8 cellular contexts compared by ENCODE assay signal in genomic region chr18:30970201-30970816, GRCh38.
A peak's percentile ranks its signal among the peaks of the same experiment; 100 is the strongest.
DNase-seq lines count a peak whose midpoint lies in the region; ATAC-seq, FAIRE-seq and TF ChIP-seq lines count a peak whose summit lies in the region.

No MANE protein-coding gene starts in this region.

- CTCF ChIA-PET in PC-9 (lab: Charles Lee) = no interaction called here

- TF ChIP-seq CTCF in HL-60 (IDR thresholded peaks at IDR 0.05; ENCODE audit: insufficient read depth, low read length) (peak; percentile 5), PC-9 (conservative IDR thresholded peaks at IDR 0.05) (peak; percentile 72), fibroblast of the aortic adventitia (IDR thresholded peaks at IDR 0.05; ENCODE audit: insufficient read depth, low read length) (no peak), upper lobe of right lung (IDR thresholded peaks at IDR 0.05) (peak; percentile 35)

- peaks cover 3% of the 10 kb centered on the region for H3K9me3 Mint-ChIP-seq in stimulated activated effector memory CD8-positive, alpha-beta T cell treated with anti-CD3 and anti-CD28 coated beads, Interleukin-12 subunit alpha, Interleukin-12 subunit beta, amount 100 ng/mL, for 72 hours

- no peaks in the 10 kb centered on the region for H3K79me2 ChIP-seq in PC-9 (ENCODE audit: low read depth)

- no peaks in the 10 kb centered on the region for H3K4me1 Mint-ChIP-seq in stimulated activated effector memory CD8-positive, alpha-beta T cell treated with anti-CD3 and anti-CD28 coated beads, Interleukin-12 subunit alpha, Interleukin-12 subunit beta, amount 100 ng/mL, for 72 hours

- BruUV-seq in PC-9 (replicated peaks; lab: Mats Ljungman, UMichigan) = no TSS peak

- FAIRE-seq in A204.1 (lab: Jason Lieb, UNC) = peak; percentile 16

- ATAC-seq in upper lobe of right lung (peak; percentile 61), HG03342 (IDR thresholded peaks at IDR 0.05; ENCODE audit: unreplicated experiment) (no peak)
- no peak for ATAC-seq in stimulated activated effector memory CD8-positive, alpha-beta T cell treated with anti-CD3 and anti-CD28 coated beads, Interleukin-12 subunit alpha, Interleukin-12 subunit beta, amount 100 ng/mL, for 72 hours

- H3K4me1 ChIP-seq in PC-9 (replicated peaks; ENCODE audit: insufficient read depth) = 0 out of 2 replicates have a peak, but pooled peaks cover 4% of the 10 kb centered on the region
- H3K4me1 ChIP-seq in upper lobe of right lung = no peaks in the 10 kb centered on the region

- H3K27me3 ChIP-seq in HL-60 (ENCODE audit: insufficient read depth, poor library complexity, severe bottlenecking) = no peaks in the 10 kb centered on the region
- no peaks in the 10 kb centered on the region for H3K27me3 ChIP-seq in PC-9 (ENCODE audit: insufficient read depth, low read depth)
- no peaks in the 10 kb centered on the region for H3K27me3 ChIP-seq in upper lobe of right lung

- POLR2A ChIA-PET in PC-9 (lab: Charles Lee; ENCODE audit: unreplicated experiment) = no interaction called here

- peak overlapping the region; percentile 49; the same call in 1 of the 2 replicates for H3K4me2 ChIP-seq in PC-9

- H3K4me3 ChIP-seq in HL-60 (replicated peaks; ENCODE audit: insufficient read depth, low read length) = no peak overlapping the region
- no peak overlapping the region for H3K4me3 ChIP-seq in PC-9
- no peak overlapping the region for H3K4me3 ChIP-seq in fibroblast of the aortic adventitia (ENCODE audit: low read depth, low read length)
- H3K4me3 ChIP-seq in upper lobe of right lung = no peak overlapping the region

- H3F3A ChIP-seq in PC-9 (ENCODE audit: insufficient read depth, low read depth) = no peaks in the 10 kb centered on the region

- H3K36me3 ChIP-seq in PC-9 (ENCODE audit: low read depth) = no peaks in the 10 kb centered on the region
- H3K36me3 ChIP-seq in upper lobe of right lung = no peaks in the 10 kb centered on the region

- intact Hi-C loops in PC-9 (cut with micrococcal nuclease; ENCODE audit: unreplicated experiment) (loop anchor here (2.0 to 10.0 kb wide), 3 partner anchors 444 to 848 kb away; no protein-coding TSS in a partner anchor), upper lobe of right lung (cut with DNase I) (no loop called here)

- no peak overlapping the region for H3K4me3 Mint-ChIP-seq in stimulated activated effector memory CD8-positive, alpha-beta T cell treated with anti-CD3 and anti-CD28 coated beads, Interleukin-12 subunit alpha, Interleukin-12 subunit beta, amount 100 ng/mL, for 72 hours

- H3K27ac Mint-ChIP-seq in stimulated activated effector memory CD8-positive, alpha-beta T cell treated with anti-CD3 and anti-CD28 coated beads, Interleukin-12 subunit alpha, Interleukin-12 subunit beta, amount 100 ng/mL, for 72 hours = no peak overlapping the region

- no peaks in the 10 kb centered on the region for H3K9me3 ChIP-seq in PC-9 (ENCODE audit: insufficient read depth, low read depth)
- no peaks in the 10 kb centered on the region for H3K9me3 ChIP-seq in upper lobe of right lung

- no peaks in the 10 kb centered on the region for H3K9me2 ChIP-seq in PC-9 (ENCODE audit: insufficient read depth)

- H3K27ac ChIP-seq in HL-60 (replicated peaks) (no peak overlapping the region), PC-9 (no peak overlapping the region), upper lobe of right lung (no peak overlapping the region)

- peak in 1 of 2 experiments; percentile 28 for DNase-seq in HL-60 (ENCODE audit: low read depth in 1 of 2, low spot score in 1 of 2)
- peak in 1 of 2 experiments; percentile 39 for DNase-seq in PC-9
- DNase-seq in fibroblast of the aortic adventitia (ENCODE audit: low read depth) = peak; percentile 18
- DNase-seq in upper lobe of right lung = no peak
- DNase-seq in activated CD4-positive, alpha-beta T cell treated with anti-CD3 and anti-CD28 coated beads for 1 hour = no peak
- DNase-seq in stimulated activated effector memory CD8-positive, alpha-beta T cell treated with anti-CD3 and anti-CD28 coated beads, Interleukin-12 subunit alpha, Interleukin-12 subunit beta, amount 100 ng/mL, for 72 hours (ENCODE audit: low spot score in 2 of 2) = no peak

- no peak overlapping the region for H2AFZ ChIP-seq in PC-9

- no peaks in the 10 kb centered on the region for H3K36me3 Mint-ChIP-seq in stimulated activated effector memory CD8-positive, alpha-beta T cell treated with anti-CD3 and anti-CD28 coated beads, Interleukin-12 subunit alpha, Interleukin-12 subunit beta, amount 100 ng/mL, for 72 hours

- H4K20me1 ChIP-seq in PC-9 (ENCODE audit: insufficient read depth) = no peaks in the 10 kb centered on the region
